25 cellular contexts compared by ENCODE assay signal in genomic region chr9:1880038-1880565, GRCh38.
DNase-seq lines count a peak whose midpoint lies in the region; ATAC-seq and TF ChIP-seq lines count a peak whose summit lies in the region.
"Had no signal": no experiment of that assay in that cellular context is flagged by ENCODE, and none has a peak within 500 bp of the region (broad histone marks: within the 10 kb centered on the region; RNA-seq: fewer than 3 reads in every experiment).

No MANE protein-coding gene starts in this region.

- H3K4me1 Mint-ChIP-seq in natural killer cell treated with Interleukin-12 subunit alpha and Interleukin-12 subunit beta and Interleukin-15 and Interleukin-18, amount 100 ng/mL, for 72 hours (ENCODE audit: low read depth in 2 of 2): peaks cover 0 to 24% of the 10 kb centered on the region in 2 donors
- H3K4me1 Mint-ChIP-seq in natural killer cell: no peaks in the 10 kb centered on the region
- H3K4me1 Mint-ChIP-seq in stimulated activated memory B cell treated with anti-CD40 and anti-IgM and Interleukin-4, amounts not matched to agents 10 μg/mL and 1 μg/mL and 100 μg/mL, for 72 hours: peaks cover 28% of the 10 kb centered on the region
- H3K4me1 Mint-ChIP-seq: brain, GM23338 had no signal

- no peak overlapping the region for H3K4me3 Mint-ChIP-seq in natural killer cell treated with Interleukin-12 subunit alpha and Interleukin-12 subunit beta and Interleukin-15 and Interleukin-18, amount 100 ng/mL, for 72 hours
- H3K4me3 Mint-ChIP-seq in natural killer cell: no peak overlapping the region
- H3K4me3 Mint-ChIP-seq in stimulated activated memory B cell treated with anti-CD40 and anti-IgM and Interleukin-4, amounts not matched to agents 10 μg/mL and 1 μg/mL and 100 μg/mL, for 72 hours: no peak overlapping the region
- H3K4me3 Mint-ChIP-seq: brain; CD4-positive, CD25-positive, alpha-beta regulatory T cell; GM23338; T-cell had no signal

- no peak for TF ChIP-seq CTCF in natural killer cell (IDR thresholded peaks at IDR 0.05)

- peak; percentile 38 to 41 for ATAC-seq in natural killer cell treated with Interleukin-12 subunit alpha and Interleukin-12 subunit beta and Interleukin-15 and Interleukin-18, amount 100 ng/mL, for 72 hours
- ATAC-seq in natural killer cell (no peak), GM18520 (IDR thresholded peaks at IDR 0.05; ENCODE audit: unreplicated experiment) (peak; percentile 21), HG03064 (IDR thresholded peaks at IDR 0.05; ENCODE audit: low read depth, unreplicated experiment) (peak; percentile 7), HG03439 (IDR thresholded peaks at IDR 0.05; ENCODE audit: unreplicated experiment) (no peak)
- peak; percentile 71 for ATAC-seq in stimulated activated memory B cell treated with anti-CD40 and anti-IgM and Interleukin-4, amounts not matched to agents 10 μg/mL and 1 μg/mL and 100 μg/mL, for 72 hours
- ATAC-seq: esophagus mucosa, gastroesophageal sphincter, GM23338, PC-3, T-cell had no signal

- peaks cover 0 to 11% of the 10 kb centered on the region in 2 donors for H3K27me3 Mint-ChIP-seq in natural killer cell treated with Interleukin-12 subunit alpha and Interleukin-12 subunit beta and Interleukin-15 and Interleukin-18, amount 100 ng/mL, for 72 hours
- peaks cover 7 to 8% of the 10 kb centered on the region in 2 donors for H3K27me3 Mint-ChIP-seq in natural killer cell (ENCODE audit: low read depth in 2 of 2)
- no peaks in the 10 kb centered on the region for H3K27me3 Mint-ChIP-seq in stimulated activated memory B cell treated with anti-CD40 and anti-IgM and Interleukin-4, amounts not matched to agents 10 μg/mL and 1 μg/mL and 100 μg/mL, for 72 hours
- H3K27me3 Mint-ChIP-seq: brain had no signal

- no peak for DNase-seq in natural killer cell treated with Interleukin-12 subunit alpha and Interleukin-12 subunit beta and Interleukin-15 and Interleukin-18, amount 100 ng/mL, for 72 hours (ENCODE audit: low spot score)
- DNase-seq in natural killer cell: no peak
- no peak for DNase-seq in cerebellar cortex (ENCODE audit: low spot score)
- DNase-seq in activated CD8-positive, alpha-beta memory T cell treated with anti-CD3 and anti-CD28 coated beads, Interleukin-2, amount 50 U/mL, for 4 hours: no peak
- DNase-seq: activated CD4-positive, alpha-beta T cell treated with anti-CD3 and anti-CD28 coated beads, Interleukin-2, amount 50 U/mL, for 4 hours; effector memory CD4-positive, alpha-beta T cell; mammary epithelial cell; MV-4-11; NCI-H1694 treated with DMSO at 0.1 percent for 48 hours; NCI-H82; ovary; PC-3; SHP77 treated with DMSO at 0.1 percent for 48 hours; stimulated activated naive CD4-positive, alpha-beta T cell; T-cell; thyroid gland had no signal

- no peak overlapping the region for H3K27ac Mint-ChIP-seq in natural killer cell treated with Interleukin-12 subunit alpha and Interleukin-12 subunit beta and Interleukin-15 and Interleukin-18, amount 100 ng/mL, for 72 hours
- no peak overlapping the region for H3K27ac Mint-ChIP-seq in natural killer cell
- no peak overlapping the region for H3K27ac Mint-ChIP-seq in stimulated activated memory B cell treated with anti-CD40 and anti-IgM and Interleukin-4, amounts not matched to agents 10 μg/mL and 1 μg/mL and 100 μg/mL, for 72 hours
- H3K27ac Mint-ChIP-seq: brain; CD4-positive, CD25-positive, alpha-beta regulatory T cell; GM23338; T-cell had no signal

- H3K9me3 Mint-ChIP-seq in natural killer cell treated with Interleukin-12 subunit alpha and Interleukin-12 subunit beta and Interleukin-15 and Interleukin-18, amount 100 ng/mL, for 72 hours: no peaks in the 10 kb centered on the region
- no peaks in the 10 kb centered on the region for H3K9me3 Mint-ChIP-seq in natural killer cell
- peaks cover 3% of the 10 kb centered on the region for H3K9me3 Mint-ChIP-seq in stimulated activated memory B cell treated with anti-CD40 and anti-IgM and Interleukin-4, amounts not matched to agents 10 μg/mL and 1 μg/mL and 100 μg/mL, for 72 hours
- H3K9me3 Mint-ChIP-seq: CD4-positive, CD25-positive, alpha-beta regulatory T cell; GM23338; T-cell had no signal

- intact Hi-C loops in natural killer cell (cut with micrococcal nuclease): no loop called here

- H3K36me3 Mint-ChIP-seq in natural killer cell treated with Interleukin-12 subunit alpha and Interleukin-12 subunit beta and Interleukin-15 and Interleukin-18, amount 100 ng/mL, for 72 hours: no peaks in the 10 kb centered on the region
- no peaks in the 10 kb centered on the region for H3K36me3 Mint-ChIP-seq in natural killer cell
- no peaks in the 10 kb centered on the region for H3K36me3 Mint-ChIP-seq in stimulated activated memory B cell treated with anti-CD40 and anti-IgM and Interleukin-4, amounts not matched to agents 10 μg/mL and 1 μg/mL and 100 μg/mL, for 72 hours
- H3K36me3 Mint-ChIP-seq: brain; CD4-positive, CD25-positive, alpha-beta regulatory T cell; T-cell had no signal

Comparison
In these comparisons a context has a peak if more than half of its experiments do, and no peak if none do; other contexts are left out.
1. ATAC-seq: peak in natural killer cell treated with Interleukin-12 subunit alpha and Interleukin-12 subunit beta and Interleukin-15 and Interleukin-18, amount 100 ng/mL, for 72 hours (2 of 2), GM18520 (single experiment), HG03064 (single experiment) and stimulated activated memory B cell treated with anti-CD40 and anti-IgM and Interleukin-4, amounts not matched to agents 10 μg/mL and 1 μg/mL and 100 μg/mL, for 72 hours (single experiment); none in natural killer cell (0 of 3) and HG03439 (single experiment).